1 cellular context compared by ENCODE assay signal in genomic region chr22:31650391-31650790, GRCh38.
TF ChIP-seq lines count a peak whose summit lies in the region.

No MANE protein-coding gene starts in this region.

TF ChIP-seq in GM23338, 12 proteins besides CTCF, POLR2A, EP300 and RAD21 (continued from another document):
- TF ChIP-seq ZNF462 (CRISPR knock-in tag; IDR thresholded peaks at IDR 0.05) = no peak
- TF ChIP-seq EZH2phosphoT487 (IDR thresholded peaks at IDR 0.05; ENCODE audit: unreplicated experiment) = no peak
- TF ChIP-seq POLR2AphosphoS5 (IDR thresholded peaks at IDR 0.05; ENCODE audit: low read depth) = no peak
- TF ChIP-seq, protein P1, sequence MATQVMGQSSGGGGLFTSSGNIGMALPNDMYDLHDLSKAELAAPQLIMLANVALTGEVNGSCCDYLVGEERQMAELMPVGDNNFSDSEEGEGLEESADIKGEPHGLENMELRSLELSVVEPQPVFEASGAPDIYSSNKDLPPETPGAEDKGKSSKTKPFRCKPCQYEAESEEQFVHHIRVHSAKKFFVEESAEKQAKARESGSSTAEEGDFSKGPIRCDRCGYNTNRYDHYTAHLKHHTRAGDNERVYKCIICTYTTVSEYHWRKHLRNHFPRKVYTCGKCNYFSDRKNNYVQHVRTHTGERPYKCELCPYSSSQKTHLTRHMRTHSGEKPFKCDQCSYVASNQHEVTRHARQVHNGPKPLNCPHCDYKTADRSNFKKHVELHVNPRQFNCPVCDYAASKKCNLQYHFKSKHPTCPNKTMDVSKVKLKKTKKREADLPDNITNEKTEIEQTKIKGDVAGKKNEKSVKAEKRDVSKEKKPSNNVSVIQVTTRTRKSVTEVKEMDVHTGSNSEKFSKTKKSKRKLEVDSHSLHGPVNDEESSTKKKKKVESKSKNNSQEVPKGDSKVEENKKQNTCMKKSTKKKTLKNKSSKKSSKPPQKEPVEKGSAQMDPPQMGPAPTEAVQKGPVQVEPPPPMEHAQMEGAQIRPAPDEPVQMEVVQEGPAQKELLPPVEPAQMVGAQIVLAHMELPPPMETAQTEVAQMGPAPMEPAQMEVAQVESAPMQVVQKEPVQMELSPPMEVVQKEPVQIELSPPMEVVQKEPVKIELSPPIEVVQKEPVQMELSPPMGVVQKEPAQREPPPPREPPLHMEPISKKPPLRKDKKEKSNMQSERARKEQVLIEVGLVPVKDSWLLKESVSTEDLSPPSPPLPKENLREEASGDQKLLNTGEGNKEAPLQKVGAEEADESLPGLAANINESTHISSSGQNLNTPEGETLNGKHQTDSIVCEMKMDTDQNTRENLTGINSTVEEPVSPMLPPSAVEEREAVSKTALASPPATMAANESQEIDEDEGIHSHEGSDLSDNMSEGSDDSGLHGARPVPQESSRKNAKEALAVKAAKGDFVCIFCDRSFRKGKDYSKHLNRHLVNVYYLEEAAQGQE (IDR thresholded peaks at IDR 0.05; ENCODE audit: unreplicated experiment) = no peak
- TF ChIP-seq, protein P2, sequence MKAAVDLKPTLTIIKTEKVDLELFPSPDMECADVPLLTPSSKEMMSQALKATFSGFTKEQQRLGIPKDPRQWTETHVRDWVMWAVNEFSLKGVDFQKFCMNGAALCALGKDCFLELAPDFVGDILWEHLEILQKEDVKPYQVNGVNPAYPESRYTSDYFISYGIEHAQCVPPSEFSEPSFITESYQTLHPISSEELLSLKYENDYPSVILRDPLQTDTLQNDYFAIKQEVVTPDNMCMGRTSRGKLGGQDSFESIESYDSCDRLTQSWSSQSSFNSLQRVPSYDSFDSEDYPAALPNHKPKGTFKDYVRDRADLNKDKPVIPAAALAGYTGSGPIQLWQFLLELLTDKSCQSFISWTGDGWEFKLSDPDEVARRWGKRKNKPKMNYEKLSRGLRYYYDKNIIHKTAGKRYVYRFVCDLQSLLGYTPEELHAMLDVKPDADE (IDR thresholded peaks at IDR 0.05) = no peak
- TF ChIP-seq NANOG (IDR thresholded peaks at IDR 0.05; ENCODE audit: borderline replicate concordance) = no peak
- TF ChIP-seq JUNB (IDR thresholded peaks at IDR 0.05; ENCODE audit: unreplicated experiment) = no peak
- TF ChIP-seq STAT1 (IDR thresholded peaks at IDR 0.05; ENCODE audit: unreplicated experiment) = no peak
- no peak for TF ChIP-seq ZNF114 (CRISPR knock-in tag; IDR thresholded peaks at IDR 0.05)
TF ChIP-seq in GM23338: peak in this region for 0.
